In genomic region chr7:151015967-151016366, GRCh38 we compare ENCODE assay signal across 30 cellular contexts. TPM values are rescaled to one million over a fixed set of nuclear protein-coding genes. Genes with fewer than 3 reads are reported as not detected.
DNase-seq lines count a peak whose midpoint lies in the region; ATAC-seq and TF ChIP-seq lines count a peak whose summit lies in the region.
"Had no signal": no experiment of that assay in that cellular context is flagged by ENCODE, and none has a peak within 500 bp of the region (broad histone marks: within the 10 kb centered on the region; RNA-seq: fewer than 3 reads in every experiment).

No MANE protein-coding gene starts in this region.

- H3K9me3 Mint-ChIP-seq in T-helper 2 cell treated with Interferon-gamma antibody and Interleukin-4, amounts not matched to agents 5 μg/mL and 100 μg/mL, for 36 hours = no peaks in the 10 kb centered on the region
- no peaks in the 10 kb centered on the region for H3K9me3 Mint-ChIP-seq in effector memory CD8-positive, alpha-beta T cell
- H3K9me3 Mint-ChIP-seq: activated CD4-positive, alpha-beta memory T cell treated with anti-CD3 and anti-CD28 coated beads, Interleukin-2, amount 10 ng/mL, durations not matched to agents 7 days and 5 days had no signal

- H3K4me3 ChIP-seq in osteoblast (ENCODE audit: insufficient read depth, low read length) = no peak overlapping the region
- H3K4me3 ChIP-seq: cardiac muscle cell, colonic mucosa, GM23248, SJSA1, upper lobe of right lung had no signal

- peaks cover 56% of the 10 kb centered on the region for H3K4me1 Mint-ChIP-seq in T-helper 2 cell treated with Interferon-gamma antibody and Interleukin-4, amounts not matched to agents 5 μg/mL and 100 μg/mL, for 36 hours (ENCODE audit: low read depth)
- peaks cover 46 to 49% of the 10 kb centered on the region in 2 donors for H3K4me1 Mint-ChIP-seq in effector memory CD8-positive, alpha-beta T cell (ENCODE audit: low read depth in 2 of 2)

- H3K9me3 ChIP-seq in osteoblast (ENCODE audit: low read depth, low read length) = no peaks in the 10 kb centered on the region
- H3K9me3 ChIP-seq: colonic mucosa, upper lobe of right lung had no signal

- H3K27me3 Mint-ChIP-seq in T-helper 2 cell treated with Interferon-gamma antibody and Interleukin-4, amounts not matched to agents 5 μg/mL and 100 μg/mL, for 36 hours (ENCODE audit: low read depth) = peaks cover 31% of the 10 kb centered on the region
- peaks cover 24 to 32% of the 10 kb centered on the region in 2 donors for H3K27me3 Mint-ChIP-seq in effector memory CD8-positive, alpha-beta T cell

- peaks cover 21% of the 10 kb centered on the region for H3K36me3 Mint-ChIP-seq in T-helper 2 cell treated with Interferon-gamma antibody and Interleukin-4, amounts not matched to agents 5 μg/mL and 100 μg/mL, for 36 hours (ENCODE audit: low read depth)
- H3K36me3 Mint-ChIP-seq in effector memory CD8-positive, alpha-beta T cell (ENCODE audit: insufficient read depth) = peaks cover 37% of the 10 kb centered on the region

- H4K20me1 ChIP-seq in osteoblast (ENCODE audit: insufficient read depth, low read length) = no peaks in the 10 kb centered on the region

- peak overlapping the region; percentile 66 for H3K27ac Mint-ChIP-seq in T-helper 2 cell treated with Interferon-gamma antibody and Interleukin-4, amounts not matched to agents 5 μg/mL and 100 μg/mL, for 36 hours
- peak overlapping the region; percentile 97 to 98 for H3K27ac Mint-ChIP-seq in effector memory CD8-positive, alpha-beta T cell
- H3K27ac Mint-ChIP-seq: progenitor cell of endocrine pancreas had no signal

- no peaks in the 10 kb centered on the region for H3K79me2 ChIP-seq in osteoblast (ENCODE audit: insufficient read depth, low read length)

- no peaks in the 10 kb centered on the region for H3K36me3 ChIP-seq in osteoblast (ENCODE audit: insufficient read depth, low read length)
- H3K36me3 ChIP-seq: cardiac muscle cell, colonic mucosa, SJSA1, upper lobe of right lung had no signal

- H3K27ac ChIP-seq in osteoblast (ENCODE audit: low read depth, low read length) = no peak overlapping the region
- H3K27ac ChIP-seq: cardiac muscle cell, colonic mucosa, GM23248, SJSA1, upper lobe of right lung had no signal

- no peak for TF ChIP-seq CTCF in osteoblast (IDR thresholded peaks at IDR 0.05; ENCODE audit: extremely low read depth, low read depth, low read length)

- peaks cover 40% of the 10 kb centered on the region for H3K27me3 ChIP-seq in osteoblast (ENCODE audit: insufficient read depth, low read length)

- peaks cover 9% of the 10 kb centered on the region for H3K4me1 ChIP-seq in osteoblast (ENCODE audit: insufficient read depth, low read length)
- H3K4me1 ChIP-seq: colonic mucosa had no signal

- no peak overlapping the region for H3K4me2 ChIP-seq in osteoblast (ENCODE audit: insufficient read depth, low read length)

- DNase-seq in T-helper 2 cell treated with Interferon-gamma antibody and Interleukin-4, amounts not matched to agents 5 μg/mL and 100 μg/mL, for 36 hours (ENCODE audit: low spot score) = no peak
- DNase-seq in T-helper 2 cell = no peak
- DNase-seq in HT-29 (ENCODE audit: low spot score) = peak; percentile 2
- DNase-seq in effector memory CD8-positive, alpha-beta T cell = no peak
- DNase-seq in osteoblast (ENCODE audit: insufficient read length, low spot score, missing footprints) = peak; percentile 78
- no peak for DNase-seq in stimulated activated naive CD4-positive, alpha-beta T cell (lab: John Stamatoyannopoulos, UW)
- DNase-seq in D341Med (ENCODE audit: low spot score) = no peak
- no peak for DNase-seq in NK-92 (lab: John Stamatoyannopoulos, UW; ENCODE audit: unreplicated experiment)
- DNase-seq: 8988T; activated CD4-positive, alpha-beta memory T cell treated with anti-CD3 and anti-CD28 coated beads, Interleukin-2, amount 10 ng/mL, durations not matched to agents 7 days and 5 days; activated CD4-positive, CD25-positive, alpha-beta regulatory T cell treated with anti-CD3 and anti-CD28 coated beads, Interleukin-2, amount 50 U/mL, for 72 hours; activated T-cell treated with anti-CD3 and anti-CD28 coated beads for 4 hours; colonic mucosa; DMS 273 treated with DMSO at 0.1 percent for 48 hours; effector CD8-positive, alpha-beta T cell; erythroblast; GM23248; NCI-H1048; NCI-H1694; NCI-H446 treated with DMSO at 0.1 percent for 48 hours; NCI-H82; stimulated activated CD4-positive, alpha-beta T cell treated with anti-CD3 and anti-CD28 coated beads, Interleukin-4, amount 100 ng/mL, for 4 hours; upper lobe of right lung had no signal

- H2AFZ ChIP-seq in osteoblast (ENCODE audit: low read length) = no peak overlapping the region
- H2AFZ ChIP-seq: GM23248 had no signal

- no peak overlapping the region for H3K4me3 Mint-ChIP-seq in T-helper 2 cell treated with Interferon-gamma antibody and Interleukin-4, amounts not matched to agents 5 μg/mL and 100 μg/mL, for 36 hours
- no peak overlapping the region for H3K4me3 Mint-ChIP-seq in effector memory CD8-positive, alpha-beta T cell

- ATAC-seq in effector memory CD8-positive, alpha-beta T cell (replicated peaks) = no peak
- ATAC-seq: left lobe of liver, upper lobe of right lung had no signal

RNA-seq across cellular contexts. Expression of gene ATG9B, which starts 8.3 kb away (rescaled TPM):
- 0.47 and 1.0 TPM in 2 replicates for total RNA-seq in HT-29 (2014; rRNA removed; shearing (Covaris generic))
- not detected in 2 replicates for total RNA-seq in osteoblast
- total RNA-seq: glomerular endothelial cell, GM23248, left lobe of liver, mesenteric fat pad, SJSA1 had no signal

RNA-seq across cellular contexts. Expression of gene ABCB8, which starts 12.3 kb away (rescaled TPM):
- total RNA-seq in HT-29 (2014; rRNA removed; shearing (Covaris generic)) = 81.6 and 97.8 TPM in 2 replicates
- total RNA-seq in osteoblast = 32.6 and 35.1 TPM in 2 replicates

RNA-seq across cellular contexts. Expression of gene NOS3, which starts 25.1 kb away (rescaled TPM):
- 6.7 and 13.0 TPM in 2 replicates for total RNA-seq in HT-29 (2014; rRNA removed; shearing (Covaris generic))
- total RNA-seq in osteoblast = not detected in 2 replicates
- total RNA-seq: myocyte, SJSA1 had no signal

RNA-seq across cellular contexts. Expression of gene ASIC3, which starts 32.4 kb away (rescaled TPM):
- 1.5 and 2.2 TPM in 2 replicates for total RNA-seq in HT-29 (2014; rRNA removed; shearing (Covaris generic))
- under 0.01 and 0.29 TPM in 2 replicates for total RNA-seq in osteoblast
- total RNA-seq: SJSA1 had no signal

RNA-seq across cellular contexts. Expression of gene KCNH2, which starts 37.8 kb away (rescaled TPM):
- total RNA-seq in HT-29 (2014; rRNA removed; shearing (Covaris generic)) = 2.2 and 2.8 TPM in 2 replicates
- not detected in 2 replicates for total RNA-seq in osteoblast
- total RNA-seq: glomerular endothelial cell, GM23248, SJSA1 had no signal

Comparison
In these comparisons a context has a peak if more than half of its experiments do, and no peak if none do; other contexts are left out.
1. DNase-seq: peak in HT-29 (single experiment) and osteoblast (single experiment); none in T-helper 2 cell treated with Interferon-gamma antibody and Interleukin-4, amounts not matched to agents 5 μg/mL and 100 μg/mL, for 36 hours (single experiment), T-helper 2 cell (0 of 5), effector memory CD8-positive, alpha-beta T cell (0 of 3), stimulated activated naive CD4-positive, alpha-beta T cell (0 of 6), D341Med (single experiment) and NK-92 (single experiment).